7 cellular contexts compared by ENCODE assay signal in the genomic region with DNA sequence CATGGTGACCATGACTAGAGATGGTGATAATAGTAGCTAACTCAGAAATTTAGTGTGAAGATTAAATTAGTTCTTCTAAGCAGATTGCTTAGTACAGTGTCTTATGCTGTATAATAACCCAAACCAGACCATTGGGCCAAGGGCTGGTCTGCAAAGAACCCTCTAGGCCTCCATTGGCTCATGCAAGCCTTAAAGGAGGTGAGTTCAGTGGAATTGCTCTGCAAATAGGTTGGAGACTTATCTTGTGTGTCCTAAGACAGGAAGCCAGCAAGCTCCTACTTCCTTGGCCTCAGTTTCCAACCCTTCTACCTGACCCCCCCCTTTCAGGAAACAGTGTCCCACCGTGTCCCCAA. TPM values are rescaled to one million over a fixed set of nuclear protein-coding genes. Genes with fewer than 3 reads are reported as not detected.
DNase-seq lines count a peak whose midpoint lies in the region; ATAC-seq and TF ChIP-seq lines count a peak whose summit lies in the region.

No MANE protein-coding gene starts in this region.

- no peak for TF ChIP-seq CTCF in stomach (IDR thresholded peaks at IDR 0.05)

- CTCF ChIA-PET in activated CD8-positive, alpha-beta T cell treated with anti-CD3 and anti-CD28 coated beads, Interleukin-2, amount 10 ng/mL, durations not matched to agents 7 days and 5 days (lab: Charles Lee): interaction anchor here (0.7 to 10.8 kb wide), 14 partner anchors 12 to 307 kb away, joined by 3 to 207 read pairs (median 7); no protein-coding TSS in a partner anchor

- peak overlapping the region in 2 of 4 donors; percentile 80 to 95 for H3K4me3 ChIP-seq in stomach

- ATAC-seq in activated CD8-positive, alpha-beta T cell treated with anti-CD3 and anti-CD28 coated beads, Interleukin-2, amount 10 ng/mL, durations not matched to agents 7 days and 5 days: no peak
- no peak for ATAC-seq in GM21786 (IDR thresholded peaks at IDR 0.05; ENCODE audit: unreplicated experiment)
- ATAC-seq in HG03039 (IDR thresholded peaks at IDR 0.05; ENCODE audit: unreplicated experiment): no peak

- H3K9me3 Mint-ChIP-seq in activated CD8-positive, alpha-beta T cell treated with anti-CD3 and anti-CD28 coated beads, Interleukin-2, amount 10 ng/mL, durations not matched to agents 7 days and 5 days (ENCODE audit: insufficient read depth): no peaks in the 10 kb centered on the region
- H3K9me3 Mint-ChIP-seq in immature natural killer cell: no peaks in the 10 kb centered on the region

- H3K4me3 Mint-ChIP-seq in activated CD8-positive, alpha-beta T cell treated with anti-CD3 and anti-CD28 coated beads, Interleukin-2, amount 10 ng/mL, durations not matched to agents 7 days and 5 days: peak overlapping the region; percentile 79
- H3K4me3 Mint-ChIP-seq in immature natural killer cell: peak overlapping the region; percentile 71 to 96 (median 86)

- POLR2A ChIA-PET in activated CD8-positive, alpha-beta T cell treated with anti-CD3 and anti-CD28 coated beads, Interleukin-2, amount 10 ng/mL, durations not matched to agents 7 days and 5 days (lab: Charles Lee): interaction anchor here (2.0 to 8.1 kb wide), 4 partner anchors 16 to 79 kb away, joined by 9 to 143 read pairs (median 63); a partner anchor contains a TSS

- no peak for TF ChIP-seq EP300 in stomach (IDR thresholded peaks at IDR 0.05)

- peaks cover 12% of the 10 kb centered on the region for H3K36me3 Mint-ChIP-seq in activated CD8-positive, alpha-beta T cell treated with anti-CD3 and anti-CD28 coated beads, Interleukin-2, amount 10 ng/mL, durations not matched to agents 7 days and 5 days (ENCODE audit: low read depth)
- H3K36me3 Mint-ChIP-seq in immature natural killer cell: no peaks in the 10 kb centered on the region

- peak overlapping the region; percentile 99 to 100 (median 100) for H3K27ac ChIP-seq in stomach

- no peaks in the 10 kb centered on the region for H3K36me3 ChIP-seq in stomach

- TF ChIP-seq POLR2A in stomach (IDR thresholded peaks at IDR 0.05): no peak

- no peaks in the 10 kb centered on the region for H3K27me3 ChIP-seq in stomach

- intact Hi-C loops in stomach (cut with DNase I; ENCODE audit: low total_unique reads): no loop called here

- DNase-seq in KG1 (lab: John Stamatoyannopoulos, UW): peak; percentile 66
- DNase-seq in activated CD8-positive, alpha-beta T cell treated with anti-CD3 and anti-CD28 coated beads, Interleukin-2, amount 10 ng/mL, durations not matched to agents 7 days and 5 days: no peak
- DNase-seq in immature natural killer cell: no peak
- DNase-seq in stomach: no peak
- DNase-seq in HUDEP-2 (lab: John Stamatoyannopoulos, UW; ENCODE audit: unreplicated experiment in 76 of 76): no peak

- peaks cover 73% of the 10 kb centered on the region for H3K4me1 Mint-ChIP-seq in activated CD8-positive, alpha-beta T cell treated with anti-CD3 and anti-CD28 coated beads, Interleukin-2, amount 10 ng/mL, durations not matched to agents 7 days and 5 days (ENCODE audit: low read depth)
- peaks cover 74 to 77% of the 10 kb centered on the region in 2 donors for H3K4me1 Mint-ChIP-seq in immature natural killer cell

- no peaks in the 10 kb centered on the region for H3K9me3 ChIP-seq in stomach

- peaks cover 51 to 75% (median 65%) of the 10 kb centered on the region in 4 donors for H3K4me1 ChIP-seq in stomach

- H3K27me3 Mint-ChIP-seq in activated CD8-positive, alpha-beta T cell treated with anti-CD3 and anti-CD28 coated beads, Interleukin-2, amount 10 ng/mL, durations not matched to agents 7 days and 5 days (ENCODE audit: low read depth): no peaks in the 10 kb centered on the region
- peaks cover 19 to 39% (median 28%) of the 10 kb centered on the region in 3 donors for H3K27me3 Mint-ChIP-seq in immature natural killer cell (ENCODE audit: low read depth in 3 of 3)

- H3K27ac Mint-ChIP-seq in activated CD8-positive, alpha-beta T cell treated with anti-CD3 and anti-CD28 coated beads, Interleukin-2, amount 10 ng/mL, durations not matched to agents 7 days and 5 days: peak overlapping the region; percentile 99
- peak overlapping the region; percentile 98 to 100 (median 99) for H3K27ac Mint-ChIP-seq in immature natural killer cell

- WGBS in stomach, 5 donors: 19 to 50% (median 46%) methylated on average over 1 of the region's 1 CpG

RNA-seq across cellular contexts. Expression of a gene that starts 1.8 kb away (rescaled TPM):
- total RNA-seq in activated CD8-positive, alpha-beta T cell treated with anti-CD3 and anti-CD28 coated beads, Interleukin-2, amount 10 ng/mL, durations not matched to agents 7 days and 5 days: 10 to 100 TPM; 34.8 to 40.1 TPM
- polyA plus RNA-seq in immature natural killer cell (10 to 100 TPM in 1 of 3 donors, 1 to 10 TPM in 2; 5.0 to 22.8 (median 6.0) TPM), stomach (10 to 100 TPM in 2 of 3 donors, 1 to 10 TPM in 1; 7.7 to 15.6 (median 14.5) TPM)
- 100 to 1,000 TPM in 1 of 5 donors, 10 to 100 TPM in 4; 14.3 to 136 (median 62.5) TPM for total RNA-seq in stomach
